12 cellular contexts compared by ENCODE assay signal in genomic region chr11:86161373-86162255, GRCh38.
DNase-seq lines count a peak whose midpoint lies in the region; ATAC-seq and TF ChIP-seq lines count a peak whose summit lies in the region.
"Had no signal": no experiment of that assay in that cellular context is flagged by ENCODE, and none has a peak within 500 bp of the region (broad histone marks: within the 10 kb centered on the region; RNA-seq: fewer than 3 reads in every experiment).

No MANE protein-coding gene starts in this region.

- H3K4me1 Mint-ChIP-seq in stimulated activated memory B cell treated with anti-CD40 and anti-IgM and Interleukin-4, amounts not matched to agents 10 μg/mL and 1 μg/mL and 100 μg/mL, for 72 hours: peaks cover 29% of the 10 kb centered on the region

- H3K36me3 Mint-ChIP-seq in stimulated activated memory B cell treated with anti-CD40 and anti-IgM and Interleukin-4, amounts not matched to agents 10 μg/mL and 1 μg/mL and 100 μg/mL, for 72 hours: no peaks in the 10 kb centered on the region

- TF ChIP-seq CTCF in adrenal gland (IDR thresholded peaks at IDR 0.05): no peak

- H3K27ac ChIP-seq in adrenal gland: peak overlapping the region in 4 of 5 donors; percentile 10 to 73 (median 43)
- peak overlapping the region; percentile 11 for H3K27ac ChIP-seq in right cardiac atrium (ENCODE audit: low read length)

- no peak overlapping the region for H3K4me3 ChIP-seq in adrenal gland
- H3K4me3 ChIP-seq in right cardiac atrium (ENCODE audit: low read length): no peak overlapping the region
- H3K4me3 ChIP-seq: prostate gland had no signal

- H3K9me3 Mint-ChIP-seq in stimulated activated memory B cell treated with anti-CD40 and anti-IgM and Interleukin-4, amounts not matched to agents 10 μg/mL and 1 μg/mL and 100 μg/mL, for 72 hours: no peaks in the 10 kb centered on the region

- H3K9me3 ChIP-seq in adrenal gland (replicated peaks in 1 of 3) (no peaks in the 10 kb centered on the region), right cardiac atrium (ENCODE audit: control insufficient read depth, low read length) (no peaks in the 10 kb centered on the region)
- H3K9me3 ChIP-seq: prostate gland had no signal

- no peak for TF ChIP-seq POLR2A in adrenal gland (IDR thresholded peaks at IDR 0.05)

- H3K27ac Mint-ChIP-seq in stimulated activated memory B cell treated with anti-CD40 and anti-IgM and Interleukin-4, amounts not matched to agents 10 μg/mL and 1 μg/mL and 100 μg/mL, for 72 hours: peak overlapping the region; percentile 74

- ATAC-seq in right cardiac atrium: peak; percentile 17 to 28
- no peak for ATAC-seq in stimulated activated memory B cell treated with anti-CD40 and anti-IgM and Interleukin-4, amounts not matched to agents 10 μg/mL and 1 μg/mL and 100 μg/mL, for 72 hours
- no peak for ATAC-seq in GM19035 (IDR thresholded peaks at IDR 0.05; ENCODE audit: unreplicated experiment)
- no peak for ATAC-seq in HG03342 (IDR thresholded peaks at IDR 0.05; ENCODE audit: unreplicated experiment)

- H3K36me3 ChIP-seq in adrenal gland (replicated peaks in 1 of 2): no peaks in the 10 kb centered on the region
- H3K36me3 ChIP-seq: prostate gland had no signal

- no peaks in the 10 kb centered on the region for H3K27me3 ChIP-seq in adrenal gland
- no peaks in the 10 kb centered on the region for H3K27me3 ChIP-seq in right cardiac atrium (ENCODE audit: control insufficient read depth, insufficient read depth)

- H3K4me1 ChIP-seq in adrenal gland (replicated peaks in 1 of 2) (peaks cover 0 to 26% of the 10 kb centered on the region in 2 donors), right cardiac atrium (ENCODE audit: control insufficient read depth, insufficient read depth, low read length) (peaks cover 4% of the 10 kb centered on the region)

- intact Hi-C loops in adrenal gland (cut with DNase I) (no loop called here), right cardiac atrium (cut with DNase I) (no loop called here)

- no peak overlapping the region for H3K4me3 Mint-ChIP-seq in stimulated activated memory B cell treated with anti-CD40 and anti-IgM and Interleukin-4, amounts not matched to agents 10 μg/mL and 1 μg/mL and 100 μg/mL, for 72 hours

- H3K27me3 Mint-ChIP-seq in stimulated activated memory B cell treated with anti-CD40 and anti-IgM and Interleukin-4, amounts not matched to agents 10 μg/mL and 1 μg/mL and 100 μg/mL, for 72 hours: no peaks in the 10 kb centered on the region

- 74 to 78% (median 77%) methylated on average over 3 of the region's 3 CpGs for WGBS in adrenal gland, 4 donors
- whole genome bisulfite sequencing in right cardiac atrium: 61% methylated on average over 3 of the region's 3 CpGs

- in situ Hi-C loops in KBM-7 (cut with MboI; ENCODE audit: low pct_unique_long_range_greater_than_20kb, low sequenced_read_pairs): no loop called here

- DNase-seq in KBM-7 (peak; percentile 37), adrenal gland (no peak), right cardiac atrium (no peak), NCI-H526 treated with DMSO at 0.1 percent for 48 hours (lab: John Stamatoyannopoulos, UW) (no peak)
- no peak for DNase-seq in stimulated activated naive CD4-positive, alpha-beta T cell treated with Interleukin-2 at 50 U/mL for 16 hours (lab: John Stamatoyannopoulos, UW)
- DNase-seq: activated CD8-positive, alpha-beta memory T cell treated with anti-CD3 and anti-CD28 coated beads for 24 hours; DMS153; NCI-H345 had no signal

Comparison
In these comparisons a context has a peak if more than half of its experiments do, and no peak if none do; other contexts are left out.
1. ATAC-seq: peak in right cardiac atrium (2 of 2); none in stimulated activated memory B cell treated with anti-CD40 and anti-IgM and Interleukin-4, amounts not matched to agents 10 μg/mL and 1 μg/mL and 100 μg/mL, for 72 hours (single experiment), GM19035 (single experiment) and HG03342 (single experiment).